15 cellular contexts compared by ENCODE assay signal in the genomic region with DNA sequence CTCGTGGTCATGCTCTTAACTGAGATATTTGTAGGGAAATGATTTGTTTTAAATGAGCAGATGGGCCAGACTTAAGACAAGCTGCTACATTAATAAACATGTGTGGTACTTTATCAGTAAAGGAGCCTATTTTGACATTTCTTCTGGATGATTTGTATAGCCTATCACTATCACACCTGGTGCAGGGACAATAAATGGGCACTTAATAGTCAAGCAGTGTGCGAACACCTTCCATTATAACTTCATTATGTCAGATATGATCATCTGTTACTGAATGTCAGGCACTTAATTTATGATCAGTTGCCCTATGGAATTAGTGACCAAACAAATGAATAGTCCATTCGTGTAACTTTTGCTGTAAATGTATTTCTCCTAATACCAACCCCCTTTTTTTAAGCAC.
"Had no signal": no experiment of that assay in that cellular context is flagged by ENCODE, and none has a peak within 500 bp of the region (broad histone marks: within the 10 kb centered on the region; RNA-seq: fewer than 3 reads in every experiment).

No MANE protein-coding gene starts in this region.

- DNase-seq: activated CD4-positive, alpha-beta memory T cell treated with anti-CD3 and anti-CD28 coated beads for 36 hours; activated CD4-positive, alpha-beta T cell treated with anti-CD3 and anti-CD28 coated beads for 36 hours; activated gamma-delta T cell treated with Interleukin-2 at 50 U/mL for 16 hours; activated T-cell treated with anti-CD3 and anti-CD28 coated beads for 4 hours; adrenal gland; effector memory CD4-positive, alpha-beta T cell; immature natural killer cell; left ventricle myocardium superior; uterus had no signal

- H3K4me3 ChIP-seq: adrenal gland, esophagus muscularis mucosa, gastroesophageal sphincter, neural progenitor cell, prostate gland, right atrium auricular region, tibial nerve, uterus had no signal

- H3K27ac ChIP-seq: adrenal gland, esophagus muscularis mucosa, gastroesophageal sphincter, neural progenitor cell, prostate gland, right atrium auricular region, tibial nerve, uterus had no signal

- H3K27me3 ChIP-seq: adrenal gland, esophagus muscularis mucosa, gastroesophageal sphincter, neural progenitor cell, right atrium auricular region, tibial nerve, uterus had no signal
